Comparison of ENCODE assay signal across 20 cellular contexts in genomic region chr2:108367776-108368175, GRCh38. TPM values are rescaled to one million over a fixed set of nuclear protein-coding genes. Genes with fewer than 3 reads are reported as not detected.
DNase-seq lines count a peak whose midpoint lies in the region; ATAC-seq, FAIRE-seq and TF ChIP-seq lines count a peak whose summit lies in the region.
"Had no signal": no experiment of that assay in that cellular context is flagged by ENCODE, and none has a peak within 500 bp of the region (broad histone marks: within the 10 kb centered on the region; RNA-seq: fewer than 3 reads in every experiment).

No MANE protein-coding gene starts in this region.

- DNase-seq in LNCaP clone FGC (ENCODE audit: low read depth), result peak; percentile 21
- peak; percentile 20 for DNase-seq in astrocyte of the spinal cord (ENCODE audit: low read depth, low spot score)
- peak; percentile 93 for DNase-seq in endothelial cell of umbilical vein (ENCODE audit: low read depth, low spot score)
- DNase-seq in pulmonary artery endothelial cell (ENCODE audit: low read depth, low spot score), result peak; percentile 56
- DNase-seq in suprapubic skin (ENCODE audit: low spot score in 2 of 2), result no peak
- no peak for DNase-seq in T-cell
- DNase-seq: AML-193; Calu3; CD4-positive, alpha-beta memory T cell; DMS53; DND-41; EL; H9 had no signal

- no peaks in the 10 kb centered on the region for H3K9me1 ChIP-seq in endothelial cell of umbilical vein (replicated peaks; ENCODE audit: control insufficient read depth, extremely low read depth, insufficient read depth, low read length)

- no peaks in the 10 kb centered on the region for H3K9me3 ChIP-seq in endothelial cell of umbilical vein (replicated peaks; ENCODE audit: control insufficient read depth, insufficient read depth, low read length)
- no peaks in the 10 kb centered on the region for H3K9me3 ChIP-seq in suprapubic skin

- intact Hi-C loops in endothelial cell of umbilical vein (cut with micrococcal nuclease), result loop anchor here (1.0 to 5.0 kb wide), 5 partner anchors 10 to 227 kb away; partner anchors contain the start of genes GCC2, LIMS1 and SULT1C4

- H3K27ac ChIP-seq in endothelial cell of umbilical vein (ENCODE audit: insufficient read depth, low read depth, low read length) (peak overlapping the region; percentile 96), suprapubic skin (no peak overlapping the region)

- H3K36me3 Mint-ChIP-seq in T-cell, result no peaks in the 10 kb centered on the region
- H3K36me3 Mint-ChIP-seq: CD14-positive monocyte; CD4-positive, alpha-beta memory T cell had no signal

- no peak for TF ChIP-seq CTCF in LNCaP clone FGC (IDR thresholded peaks at IDR 0.05; ENCODE audit: control insufficient read depth, extremely low read depth, insufficient read depth)
- no peak for TF ChIP-seq CTCF in astrocyte of the spinal cord (IDR thresholded peaks at IDR 0.05; ENCODE audit: low read depth, low read length)
- TF ChIP-seq CTCF in endothelial cell of umbilical vein (IDR thresholded peaks at IDR 0.05; ENCODE audit: extremely low read depth in 1 of 2, insufficient read depth in 1 of 2, low read depth in 1 of 2, low read length in 2 of 2), result no peak
- TF ChIP-seq CTCF in suprapubic skin (IDR thresholded peaks at IDR 0.05), result no peak

- H3K4me1 ChIP-seq in endothelial cell of umbilical vein (ENCODE audit: control insufficient read depth, extremely low read depth, insufficient read depth, low read length) (peaks cover 25% of the 10 kb centered on the region), suprapubic skin (no peaks in the 10 kb centered on the region)

- no TSS peak for BruUV-seq in endothelial cell of umbilical vein (replicated peaks; lab: Mats Ljungman, UMichigan)

- no peak overlapping the region for H3K4me3 ChIP-seq in LNCaP clone FGC (ENCODE audit: low read depth, low read length)
- H3K4me3 ChIP-seq in astrocyte of the spinal cord (ENCODE audit: low read depth, low read length), result no peak overlapping the region
- H3K4me3 ChIP-seq in endothelial cell of umbilical vein (replicated peaks in 1 of 3; ENCODE audit: insufficient read depth in 1 of 3, low read depth in 1 of 3, low read length in 3 of 3), result peak overlapping the region in 1 of 3 experiments; percentile 7
- no peak overlapping the region for H3K4me3 ChIP-seq in suprapubic skin
- H3K4me3 ChIP-seq: A549, GM12878 had no signal

- dilution Hi-C loops in endothelial cell of umbilical vein (cut with MboI; ENCODE audit: extremely low pct_ligation_motif_present, low sequenced_read_pairs), result no loop called here

- in situ Hi-C loops in astrocyte of the spinal cord (cut with HindIII; ENCODE audit: low sequenced_read_pairs), result no loop called here

- peak overlapping the region; percentile 53 for H3K4me2 ChIP-seq in endothelial cell of umbilical vein (ENCODE audit: insufficient read depth, low read length)
- H3K4me2 ChIP-seq: A549 had no signal

- H3K27me3 ChIP-seq in endothelial cell of umbilical vein (ENCODE audit: control insufficient read depth in 2 of 2, insufficient read depth in 2 of 2, low read length in 2 of 2), result no peaks in the 10 kb centered on the region
- no peaks in the 10 kb centered on the region for H3K27me3 ChIP-seq in suprapubic skin

- H3K9ac ChIP-seq in endothelial cell of umbilical vein (replicated peaks; ENCODE audit: extremely low read depth, insufficient read depth, low read length), result peak overlapping the region; percentile 65

- TF ChIP-seq POLR2A in endothelial cell of umbilical vein (IDR thresholded peaks at IDR 0.05; ENCODE audit: low read depth, low read length) (no peak), suprapubic skin (IDR thresholded peaks at IDR 0.05) (no peak)

- POLR2A ChIA-PET in endothelial cell of umbilical vein (lab: Charles Lee), result interaction anchor here (0.6 kb wide), 1 partner anchor 11 kb away, joined by 4 read pairs; no protein-coding TSS in a partner anchor
- POLR2A ChIA-PET in T-cell (lab: Charles Lee), result no interaction called here

- H3K79me2 ChIP-seq in endothelial cell of umbilical vein (ENCODE audit: control insufficient read depth, insufficient read depth, low read length), result no peaks in the 10 kb centered on the region

- ATAC-seq in GM19351 (IDR thresholded peaks at IDR 0.05; ENCODE audit: unreplicated experiment) (no peak), T-cell (replicated peaks in 1 of 4) (no peak)
- ATAC-seq: A549, GM12878 had no signal

- no peak for TF ChIP-seq EP300 in suprapubic skin (IDR thresholded peaks at IDR 0.05)

- FAIRE-seq in endothelial cell of umbilical vein (lab: Jason Lieb, UNC), result peak; percentile 75
- FAIRE-seq: A549, GM12878, H1 had no signal

- CTCF ChIA-PET in endothelial cell of umbilical vein (lab: Charles Lee) (interaction anchor here (1.4 kb wide), 1 partner anchor 10 kb away, joined by 3 read pairs; the partner anchor contains the start of gene SULT1C4), T-cell (lab: Charles Lee) (no interaction called here)

- H4K20me1 ChIP-seq in endothelial cell of umbilical vein (replicated peaks; ENCODE audit: control insufficient read depth, extremely low read depth, insufficient read depth, low read length), result no peaks in the 10 kb centered on the region

- H3K27me3 Mint-ChIP-seq in T-cell, result peaks cover 7% of the 10 kb centered on the region in 2 donors

- no peaks in the 10 kb centered on the region for H3K4me1 Mint-ChIP-seq in T-cell
- H3K4me1 Mint-ChIP-seq: CD4-positive, alpha-beta memory T cell had no signal

- no peak overlapping the region for H2AFZ ChIP-seq in endothelial cell of umbilical vein (ENCODE audit: low read depth, low read length)

- no peaks in the 10 kb centered on the region for H3K36me3 ChIP-seq in endothelial cell of umbilical vein (ENCODE audit: control insufficient read depth in 2 of 2, extremely low read depth in 1 of 2, insufficient read depth in 2 of 2, low read length in 2 of 2)
- H3K36me3 ChIP-seq in suprapubic skin, result no peaks in the 10 kb centered on the region

- H3K4me3 Mint-ChIP-seq in T-cell, result no peak overlapping the region
- H3K4me3 Mint-ChIP-seq: CD14-positive monocyte; CD4-positive, alpha-beta memory T cell; H9 had no signal

- no peak overlapping the region for H3K27ac Mint-ChIP-seq in T-cell
- H3K27ac Mint-ChIP-seq: CD14-positive monocyte; CD4-positive, alpha-beta memory T cell; H9 had no signal

- WGBS in suprapubic skin, result 71% methylated on average over 1 of the region's 1 CpG

- no peaks in the 10 kb centered on the region for H3K9me3 Mint-ChIP-seq in T-cell
- H3K9me3 Mint-ChIP-seq: CD4-positive, alpha-beta memory T cell had no signal

TF ChIP-seq in endothelial cell of umbilical vein, 7 proteins besides CTCF, POLR2A, EP300 and RAD21:
- TF ChIP-seq MAX (IDR thresholded peaks at IDR 0.05; ENCODE audit: insufficient read depth, insufficient read length), result no peak
- no peak for TF ChIP-seq POLR2AphosphoS5 (IDR thresholded peaks at IDR 0.05; ENCODE audit: insufficient read depth, low read depth, low read length)
- peak; percentile 78 for TF ChIP-seq JUN (IDR thresholded peaks at IDR 0.05; ENCODE audit: borderline replicate concordance, insufficient read depth, insufficient read length, low read depth)
- TF ChIP-seq GATA2 (IDR thresholded peaks at IDR 0.05; ENCODE audit: insufficient read depth, insufficient read length, low read depth, low read length), result no peak
- TF ChIP-seq MYC (IDR thresholded peaks at IDR 0.05; ENCODE audit: low read depth, low read length), result no peak
- TF ChIP-seq FOS (IDR thresholded peaks at IDR 0.05; ENCODE audit: borderline replicate concordance, insufficient read depth, low read length), result no peak
- no peak for TF ChIP-seq EZH2 (IDR thresholded peaks at IDR 0.05; ENCODE audit: borderline replicate concordance, low read depth, low read length, severe bottlenecking)
TF ChIP-seq in endothelial cell of umbilical vein: peak in this region for 1.

RNA-seq across cellular contexts. Expression of gene SULT1C4, which starts 10.0 kb away (rescaled TPM):
- total RNA-seq in endothelial cell of umbilical vein (28.2 and 29.3 TPM in 2 replicates), pulmonary artery endothelial cell (4.8 and 7.0 TPM in 2 replicates), suprapubic skin (1 to 10 TPM in 1 of 4 donors, under 1 TPM in 2, not detected in 1; 0.34 to 1.5 (median 0.48) TPM), T-cell (not detected)
- polyA plus RNA-seq in endothelial cell of umbilical vein, result 12.0 and 17.2 TPM in 2 replicates
- polyA plus RNA-seq in endothelial cell of umbilical vein (2011; cell fraction: cytosol; rRNA removed), result 8.3 and 9.0 TPM in 2 replicates
- 45.7 and 46.1 TPM in 2 replicates for polyA plus RNA-seq in endothelial cell of umbilical vein (2011; cell fraction: nucleus; rRNA removed)
- 6.4 and 17.5 TPM in 2 replicates for polyA plus RNA-seq in endothelial cell of umbilical vein (2012)
- 17.5 and 19.1 TPM in 2 replicates for polyA minus RNA-seq in endothelial cell of umbilical vein
- not detected for polyA minus RNA-seq in endothelial cell of umbilical vein (2011; cell fraction: cytosol; rRNA and poly(A)+ RNA removed)
- 37.5 and 40.7 TPM in 2 replicates for polyA minus RNA-seq in endothelial cell of umbilical vein (2011; cell fraction: nucleus; rRNA and poly(A)+ RNA removed)
- total RNA-seq: Calu3; CD4-positive, alpha-beta memory T cell; G401; GM12878; HT-29 had no signal
- polyA plus RNA-seq: CD14-positive monocyte; CD4-positive, alpha-beta memory T cell had no signal

Comparison
In these comparisons a context has a peak if more than half of its experiments do, and no peak if none do; other contexts are left out.
1. DNase-seq: peak in LNCaP clone FGC (single experiment), astrocyte of the spinal cord (single experiment), endothelial cell of umbilical vein (single experiment) and pulmonary artery endothelial cell (single experiment); none in suprapubic skin (0 of 2) and T-cell (0 of 34).